10 cellular contexts compared by ENCODE assay signal in the genomic region with DNA sequence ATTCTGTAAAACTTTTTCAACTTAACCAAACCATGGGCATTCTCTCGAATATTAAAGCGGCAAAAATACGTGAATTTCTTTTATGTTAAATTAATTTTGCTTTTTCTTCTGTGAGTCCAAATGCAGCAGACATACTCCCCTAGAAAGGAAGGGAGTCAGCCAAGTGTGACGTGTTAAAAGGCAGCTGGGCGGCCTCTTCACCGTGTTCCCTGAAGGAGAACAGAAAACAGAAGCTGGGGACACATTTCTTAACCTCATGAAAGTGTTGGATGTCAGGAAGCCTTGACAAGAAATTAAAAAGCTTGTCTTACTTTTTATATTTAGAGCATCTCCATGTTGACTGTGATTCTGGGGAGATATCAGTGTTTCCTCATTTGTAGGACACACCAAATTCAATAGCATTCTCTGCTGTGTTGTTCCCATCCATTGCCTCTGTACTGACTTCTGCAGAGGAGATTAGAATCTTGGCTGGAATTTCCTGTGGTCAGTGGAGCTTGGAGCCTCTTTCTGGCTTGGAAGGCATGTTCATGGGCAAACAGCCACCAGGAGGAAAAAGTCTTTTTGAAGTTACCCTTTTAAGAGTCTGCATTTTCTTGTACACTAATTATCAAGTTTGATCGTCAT.
DNase-seq lines count a peak whose midpoint lies in the region; ATAC-seq and TF ChIP-seq lines count a peak whose summit lies in the region.
"Had no signal": no experiment of that assay in that cellular context is flagged by ENCODE, and none has a peak within 500 bp of the region (broad histone marks: within the 10 kb centered on the region; RNA-seq: fewer than 3 reads in every experiment).

No MANE protein-coding gene starts in this region.

- H3K4me3 Mint-ChIP-seq in activated T-helper 2 cell treated with anti-CD3 and anti-CD28 coated beads, Interferon-gamma antibody, Interleukin-2, Interleukin-4, amounts not matched to agents 10 μg/mL and 5 μg/mL and 100 μg/mL, durations not matched to agents 14 hours and 24 hours and 36 hours (ENCODE audit: low read depth): no peak overlapping the region
- H3K4me3 Mint-ChIP-seq: natural killer cell had no signal

- H3K79me2 ChIP-seq in trophoblast cell (ENCODE audit: control insufficient read depth, insufficient read depth, low read length, poor library complexity): no peaks in the 10 kb centered on the region

- no peaks in the 10 kb centered on the region for H3K4me1 Mint-ChIP-seq in activated T-helper 2 cell treated with anti-CD3 and anti-CD28 coated beads, Interferon-gamma antibody, Interleukin-2, Interleukin-4, amounts not matched to agents 10 μg/mL and 5 μg/mL and 100 μg/mL, durations not matched to agents 14 hours and 24 hours and 36 hours (ENCODE audit: low read depth)
- H3K4me1 Mint-ChIP-seq: natural killer cell had no signal

- H3K14ac ChIP-seq in trophoblast cell (ENCODE audit: low read length): no peak overlapping the region

- no peak overlapping the region for H3K27ac Mint-ChIP-seq in activated T-helper 2 cell treated with anti-CD3 and anti-CD28 coated beads, Interferon-gamma antibody, Interleukin-2, Interleukin-4, amounts not matched to agents 10 μg/mL and 5 μg/mL and 100 μg/mL, durations not matched to agents 14 hours and 24 hours and 36 hours
- H3K27ac Mint-ChIP-seq: natural killer cell had no signal

- ATAC-seq in GM21390 (IDR thresholded peaks at IDR 0.05; ENCODE audit: unreplicated experiment) (no peak), HG03108 (IDR thresholded peaks at IDR 0.05; ENCODE audit: unreplicated experiment) (no peak)
- ATAC-seq: natural killer cell had no signal

- H2AFZ ChIP-seq in trophoblast cell (ENCODE audit: insufficient read depth, low read length, poor library complexity): no peak overlapping the region

- H3K18ac ChIP-seq in trophoblast cell (ENCODE audit: low read length): no peak overlapping the region

- H3K23ac ChIP-seq in trophoblast cell (ENCODE audit: low read length): no peak overlapping the region

- no peaks in the 10 kb centered on the region for H3K36me3 Mint-ChIP-seq in activated T-helper 2 cell treated with anti-CD3 and anti-CD28 coated beads, Interferon-gamma antibody, Interleukin-2, Interleukin-4, amounts not matched to agents 10 μg/mL and 5 μg/mL and 100 μg/mL, durations not matched to agents 14 hours and 24 hours and 36 hours (ENCODE audit: low read depth)
- H3K36me3 Mint-ChIP-seq: natural killer cell had no signal

- peak overlapping the region; percentile 30 for H2BK120ac ChIP-seq in trophoblast cell (ENCODE audit: insufficient read depth, low read length, poor library complexity)

- intact Hi-C loops in activated T-helper 2 cell treated with anti-CD3 and anti-CD28 coated beads, Interferon-gamma antibody, Interleukin-2, Interleukin-4, amounts not matched to agents 10 μg/mL and 5 μg/mL and 100 μg/mL, durations not matched to agents 14 hours and 24 hours and 36 hours (cut with micrococcal nuclease): no loop called here

- H3K79me1 ChIP-seq in trophoblast cell (ENCODE audit: low read length): peaks cover 4% of the 10 kb centered on the region

- H3K36me3 ChIP-seq in trophoblast cell (ENCODE audit: control insufficient read depth in 1 of 2, insufficient read depth in 2 of 2, low read length in 2 of 2) (no peaks in the 10 kb centered on the region), H7 (replicated peaks; ENCODE audit: control insufficient read depth, insufficient read depth, low read length) (peaks cover 5% of the 10 kb centered on the region)

- H3K27me3 Mint-ChIP-seq in activated T-helper 2 cell treated with anti-CD3 and anti-CD28 coated beads, Interferon-gamma antibody, Interleukin-2, Interleukin-4, amounts not matched to agents 10 μg/mL and 5 μg/mL and 100 μg/mL, durations not matched to agents 14 hours and 24 hours and 36 hours (ENCODE audit: low read depth): no peaks in the 10 kb centered on the region

- no CpG with 5 or more reads among the region's 7 CpGs for WGBS in trophoblast cell (ENCODE audit: extremely low coverage, insufficient coverage, insufficient read length)

- in situ Hi-C loops in G401 (cut with HindIII; ENCODE audit: low sequenced_read_pairs): no loop called here

- H4K12ac ChIP-seq in trophoblast cell (ENCODE audit: low read depth, low read length): no peak overlapping the region

- H3K4me2 ChIP-seq in trophoblast cell (ENCODE audit: low read length): peak overlapping the region; percentile 48

- no peaks in the 10 kb centered on the region for H3K9me3 ChIP-seq in trophoblast cell (ENCODE audit: insufficient read depth, low read depth, low read length)

- H3K4ac ChIP-seq in trophoblast cell (ENCODE audit: low read depth, low read length): no peak overlapping the region

- no peaks in the 10 kb centered on the region for H3K9me3 Mint-ChIP-seq in activated T-helper 2 cell treated with anti-CD3 and anti-CD28 coated beads, Interferon-gamma antibody, Interleukin-2, Interleukin-4, amounts not matched to agents 10 μg/mL and 5 μg/mL and 100 μg/mL, durations not matched to agents 14 hours and 24 hours and 36 hours

- H3K27ac ChIP-seq in trophoblast cell (ENCODE audit: low read depth, low read length): peak overlapping the region; percentile 61

- no peak overlapping the region for H4K91ac ChIP-seq in trophoblast cell (ENCODE audit: low read depth, low read length)

- H2BK12ac ChIP-seq in trophoblast cell (ENCODE audit: low read length): no peak overlapping the region

- H2BK5ac ChIP-seq in trophoblast cell (ENCODE audit: low read depth, low read length, poor library complexity): no peak overlapping the region

- peaks cover 0 to 6% of the 10 kb centered on the region in 2 experiments for H3K4me1 ChIP-seq in trophoblast cell (ENCODE audit: control insufficient read depth in 1 of 2, insufficient read depth in 2 of 2, low read length in 2 of 2)

- no peak overlapping the region for H3K9ac ChIP-seq in trophoblast cell (ENCODE audit: low read length)

- no peaks in the 10 kb centered on the region for H3K27me3 ChIP-seq in trophoblast cell (ENCODE audit: insufficient read depth, low read length)
- no peaks in the 10 kb centered on the region for H3K27me3 ChIP-seq in H7 (ENCODE audit: control insufficient read depth, insufficient read depth, low read length)

- H2AK5ac ChIP-seq in trophoblast cell (ENCODE audit: low read length): no peak overlapping the region

- TF ChIP-seq CTCF in fibroblast of pulmonary artery (IDR thresholded peaks at IDR 0.05; ENCODE audit: low read length, missing control alignments): no peak

- H3K4me3 ChIP-seq in fibroblast of pulmonary artery (replicated peaks; ENCODE audit: low read depth, low read length) (no peak overlapping the region), trophoblast cell (ENCODE audit: low read depth, low read length) (no peak overlapping the region), H7 (ENCODE audit: insufficient read depth, low read depth, low read length) (no peak overlapping the region)

- DNase-seq in G401 (ENCODE audit: low spot score) (peak; percentile 15), NCI-H446 (lab: John Stamatoyannopoulos, UW) (peak; percentile 54 to 59), fibroblast of pulmonary artery (ENCODE audit: low read depth) (peak; percentile 23), trophoblast cell (peak; percentile 46 to 74), H7 (no peak)
- no peak for DNase-seq in activated T-helper 2 cell treated with anti-CD3 and anti-CD28 coated beads, Interferon-gamma antibody, Interleukin-2, Interleukin-4, amounts not matched to agents 10 μg/mL and 5 μg/mL and 100 μg/mL, durations not matched to agents 14 hours and 24 hours and 36 hours (ENCODE audit: low spot score)
- DNase-seq: activated T-cell treated with anti-CD3 and anti-CD28 coated beads for 4 hours, natural killer cell had no signal

- H4K8ac ChIP-seq in trophoblast cell (ENCODE audit: low read depth, low read length): no peak overlapping the region

Comparison
In these comparisons a context has a peak if more than half of its experiments do, and no peak if none do; other contexts are left out.
1. DNase-seq: peak in G401 (single experiment), NCI-H446 (2 of 2), fibroblast of pulmonary artery (single experiment) and trophoblast cell (2 of 2); none in activated T-helper 2 cell treated with anti-CD3 and anti-CD28 coated beads, Interferon-gamma antibody, Interleukin-2, Interleukin-4, amounts not matched to agents 10 μg/mL and 5 μg/mL and 100 μg/mL, durations not matched to agents 14 hours and 24 hours and 36 hours (single experiment) and H7 (single experiment).